ENCODE assay signal across 1 cellular context in the genomic region with DNA sequence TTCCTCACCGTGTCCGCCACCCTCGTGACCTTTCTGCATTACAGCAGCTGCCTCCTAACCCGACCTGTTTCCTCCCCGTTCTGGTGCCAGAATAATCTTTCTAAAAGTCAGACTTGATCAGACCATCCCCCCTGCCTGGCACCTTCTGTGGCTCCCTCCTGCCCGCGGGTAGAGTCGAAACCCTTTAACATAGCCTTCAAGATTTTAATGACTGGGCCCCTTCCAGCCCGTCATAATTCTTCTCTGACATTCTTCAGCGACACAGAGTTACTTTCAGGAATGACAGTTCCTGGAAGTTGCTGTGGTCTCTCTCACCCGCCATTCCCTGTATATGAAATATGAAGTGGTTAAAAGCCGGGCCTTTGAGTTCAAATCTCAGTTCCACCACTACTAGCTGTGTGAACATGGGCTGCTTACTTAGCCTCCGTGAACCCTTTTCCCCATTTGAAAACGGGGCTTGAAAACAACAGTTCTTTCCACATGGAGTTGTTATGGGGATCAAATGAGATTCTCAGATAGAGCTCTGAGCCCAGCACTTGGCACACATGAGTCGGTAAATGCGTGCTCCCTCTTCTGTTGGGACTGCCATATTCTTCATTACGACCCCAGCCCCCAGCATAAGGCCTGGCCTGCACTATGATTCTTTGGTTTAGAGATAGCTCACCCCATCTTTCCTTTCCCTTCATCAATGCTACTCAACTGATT.
TF ChIP-seq lines count a peak whose summit lies in the region.

No MANE protein-coding gene starts in this region.

TF ChIP-seq in K562, 482 proteins besides CTCF, POLR2A, EP300 and RAD21 (continued from another document):
- TF ChIP-seq, protein P1, sequence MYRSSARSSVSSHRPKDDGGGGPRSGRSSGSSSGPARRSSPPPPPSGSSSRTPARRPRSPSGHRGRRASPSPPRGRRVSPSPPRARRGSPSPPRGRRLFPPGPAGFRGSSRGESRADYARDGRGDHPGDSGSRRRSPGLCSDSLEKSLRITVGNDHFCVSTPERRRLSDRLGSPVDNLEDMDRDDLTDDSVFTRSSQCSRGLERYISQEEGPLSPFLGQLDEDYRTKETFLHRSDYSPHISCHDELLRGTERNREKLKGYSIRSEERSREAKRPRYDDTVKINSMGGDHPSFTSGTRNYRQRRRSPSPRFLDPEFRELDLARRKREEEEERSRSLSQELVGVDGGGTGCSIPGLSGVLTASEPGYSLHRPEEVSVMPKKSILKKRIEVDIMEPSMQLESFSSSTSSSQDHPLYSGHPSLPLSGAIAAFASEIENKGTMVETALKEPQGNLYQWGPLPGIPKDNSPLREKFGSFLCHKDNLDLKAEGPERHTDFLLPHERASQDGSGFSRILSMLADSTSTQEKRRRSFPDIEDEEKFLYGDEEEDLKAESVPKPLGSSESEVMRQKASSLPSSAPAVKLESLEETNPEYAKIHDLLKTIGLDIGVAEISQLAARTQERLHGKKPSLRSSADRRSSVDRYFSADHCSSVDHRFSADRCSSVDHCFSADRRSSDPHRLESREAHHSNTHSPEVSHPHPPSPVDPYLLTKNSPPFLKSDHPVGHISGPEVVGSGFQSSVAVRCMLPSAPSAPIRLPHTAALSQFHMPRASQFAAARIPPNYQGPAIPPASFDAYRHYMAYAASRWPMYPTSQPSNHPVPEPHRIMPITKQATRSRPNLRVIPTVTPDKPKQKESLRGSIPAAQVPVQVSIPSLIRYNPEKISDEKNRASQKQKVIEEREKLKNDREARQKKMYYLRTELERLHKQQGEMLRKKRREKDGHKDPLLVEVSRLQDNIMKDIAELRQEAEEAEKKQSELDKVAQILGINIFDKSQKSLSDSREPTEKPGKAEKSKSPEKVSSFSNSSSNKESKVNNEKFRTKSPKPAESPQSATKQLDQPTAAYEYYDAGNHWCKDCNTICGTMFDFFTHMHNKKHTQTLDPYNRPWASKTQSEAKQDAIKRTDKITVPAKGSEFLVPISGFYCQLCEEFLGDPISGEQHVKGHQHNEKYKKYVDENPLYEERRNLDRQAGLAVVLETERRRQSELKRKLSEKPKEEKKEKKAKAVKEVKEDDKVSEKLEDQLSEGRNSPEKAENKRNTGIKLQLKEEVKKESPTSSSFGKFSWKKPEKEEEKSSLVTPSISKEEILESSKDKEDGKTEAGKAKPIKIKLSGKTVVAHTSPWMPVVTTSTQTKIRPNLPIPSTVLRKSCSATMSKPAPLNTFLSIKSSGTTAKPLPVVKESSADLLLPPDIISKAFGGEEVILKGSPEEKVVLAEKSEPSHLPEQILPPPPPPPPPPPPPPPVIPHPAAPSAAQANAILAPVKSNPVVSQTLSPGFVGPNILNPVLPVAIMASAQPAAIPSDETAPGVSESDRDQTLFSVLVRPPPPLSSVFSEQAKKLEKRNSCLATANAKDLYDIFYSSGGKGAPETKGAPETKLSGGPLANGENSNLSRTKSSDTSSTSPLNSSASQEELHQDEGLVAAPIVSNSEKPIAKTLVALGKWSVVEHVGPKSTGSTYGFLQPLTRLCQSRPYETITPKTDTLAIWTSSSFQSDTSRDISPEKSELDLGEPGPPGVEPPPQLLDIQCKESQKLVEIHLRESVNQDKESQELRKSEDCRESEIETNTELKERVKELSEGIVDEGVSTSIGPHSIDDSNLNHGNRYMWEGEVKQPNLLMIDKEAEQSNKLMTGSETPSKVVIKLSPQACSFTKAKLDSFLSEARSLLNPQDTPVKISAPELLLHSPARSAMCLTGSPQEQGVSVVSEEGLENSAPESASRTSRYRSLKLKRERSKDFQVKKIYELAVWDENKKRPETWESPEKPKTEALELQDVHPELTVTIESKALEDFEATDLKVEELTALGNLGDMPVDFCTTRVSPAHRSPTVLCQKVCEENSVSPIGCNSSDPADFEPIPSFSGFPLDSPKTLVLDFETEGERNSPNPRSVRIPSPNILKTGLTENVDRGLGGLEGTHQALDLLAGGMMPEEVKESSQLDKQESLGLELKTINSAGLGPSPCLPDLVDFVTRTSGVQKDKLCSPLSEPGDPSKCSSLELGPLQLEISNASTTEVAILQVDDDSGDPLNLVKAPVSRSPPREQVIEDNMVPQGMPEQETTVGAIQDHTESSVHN (IDR thresholded peaks at IDR 0.05; ENCODE audit: borderline replicate concordance in 1 of 2, low read depth in 1 of 2), result 0 out of 4 replicates have a peak, but pooled peaks of 1 of the 2 experiments have one; percentile 27
- TF ChIP-seq PHF21A (IDR thresholded peaks at IDR 0.05; ENCODE audit: borderline replicate concordance, low read depth) (no peak), TEAD4 (IDR thresholded peaks at IDR 0.05; ENCODE audit: low read length) (peak; percentile 17; the same call in 1 of the 2 replicates), TEAD4 (CRISPR knock-in tag; IDR thresholded peaks at IDR 0.05; ENCODE audit: borderline replicate concordance) (no peak), SRF (CRISPR knock-in tag; IDR thresholded peaks at IDR 0.05) (no peak), SMARCA4 (IDR thresholded peaks at IDR 0.05) (0 out of 2 replicates have a peak, but pooled peaks have one; percentile 25), FOXP1 (CRISPR knock-in tag; IDR thresholded peaks at IDR 0.05) (no peak), KDM1A (IDR thresholded peaks at IDR 0.05) (peak in 1 of 2 experiments; percentile 26; a peak in 1 of 4 replicates), MEIS2 (IDR thresholded peaks at IDR 0.05; ENCODE audit: partially characterized antibody) (peak; percentile 95), EP400 (IDR thresholded peaks at IDR 0.05) (peak; percentile 27; the same call in 1 of the 2 replicates), SAP30 (IDR thresholded peaks at IDR 0.05; ENCODE audit: borderline replicate concordance, insufficient read depth, low read depth, low read length, poor library complexity, severe bottlenecking) (peak; percentile 11), ATF1 (CRISPR knock-in tag; IDR thresholded peaks at IDR 0.05) (no peak), ATF1 (tag; IDR thresholded peaks at IDR 0.05) (peak; percentile 23; the same call in 1 of the 2 replicates), TEAD1 (CRISPR knock-in tag; IDR thresholded peaks at IDR 0.05) (0 out of 4 replicates have a peak, but pooled peaks of 1 of the 2 experiments have one; percentile 26), HDAC2 (IDR thresholded peaks at IDR 0.05) (0 out of 2 replicates have a peak, but pooled peaks have one; percentile 69), TOE1 (IDR thresholded peaks at IDR 0.05; ENCODE audit: borderline replicate concordance) (peak; percentile 66; the same call in 1 of the 2 replicates), TOE1 (CRISPR knock-in tag; IDR thresholded peaks at IDR 0.05; ENCODE audit: borderline replicate concordance, low read depth) (no peak)
- TF ChIP-seq, protein P2, sequence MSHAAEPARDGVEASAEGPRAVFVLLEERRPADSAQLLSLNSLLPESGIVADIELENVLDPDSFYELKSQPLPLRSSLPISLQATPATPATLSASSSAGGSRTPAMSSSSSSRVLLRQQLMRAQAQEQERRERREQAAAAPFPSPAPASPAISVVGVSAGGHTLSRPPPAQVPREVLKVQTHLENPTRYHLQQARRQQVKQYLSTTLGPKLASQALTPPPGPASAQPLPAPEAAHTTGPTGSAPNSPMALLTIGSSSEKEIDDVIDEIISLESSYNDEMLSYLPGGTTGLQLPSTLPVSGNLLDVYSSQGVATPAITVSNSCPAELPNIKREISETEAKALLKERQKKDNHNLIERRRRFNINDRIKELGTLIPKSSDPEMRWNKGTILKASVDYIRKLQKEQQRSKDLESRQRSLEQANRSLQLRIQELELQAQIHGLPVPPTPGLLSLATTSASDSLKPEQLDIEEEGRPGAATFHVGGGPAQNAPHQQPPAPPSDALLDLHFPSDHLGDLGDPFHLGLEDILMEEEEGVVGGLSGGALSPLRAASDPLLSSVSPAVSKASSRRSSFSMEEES (CRISPR knock-in tag; IDR thresholded peaks at IDR 0.05), result peak; percentile 30
- TF ChIP-seq, protein P3, sequence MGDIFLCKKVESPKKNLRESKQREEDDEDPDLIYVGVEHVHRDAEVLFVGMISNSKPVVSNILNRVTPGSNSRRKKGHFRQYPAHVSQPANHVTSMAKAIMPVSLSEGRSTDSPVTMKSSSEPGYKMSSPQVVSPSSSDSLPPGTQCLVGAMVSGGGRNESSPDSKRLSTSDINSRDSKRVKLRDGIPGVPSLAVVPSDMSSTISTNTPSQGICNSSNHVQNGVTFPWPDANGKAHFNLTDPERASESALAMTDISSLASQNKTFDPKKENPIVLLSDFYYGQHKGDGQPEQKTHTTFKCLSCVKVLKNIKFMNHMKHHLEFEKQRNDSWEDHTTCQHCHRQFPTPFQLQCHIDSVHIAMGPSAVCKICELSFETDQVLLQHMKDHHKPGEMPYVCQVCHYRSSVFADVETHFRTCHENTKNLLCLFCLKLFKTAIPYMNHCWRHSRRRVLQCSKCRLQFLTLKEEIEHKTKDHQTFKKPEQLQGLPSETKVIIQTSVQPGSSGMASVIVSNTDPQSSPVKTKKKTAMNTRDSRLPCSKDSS (IDR thresholded peaks at IDR 0.05; ENCODE audit: low read depth, partially characterized antibody), result no peak
- TF ChIP-seq, protein P4, sequence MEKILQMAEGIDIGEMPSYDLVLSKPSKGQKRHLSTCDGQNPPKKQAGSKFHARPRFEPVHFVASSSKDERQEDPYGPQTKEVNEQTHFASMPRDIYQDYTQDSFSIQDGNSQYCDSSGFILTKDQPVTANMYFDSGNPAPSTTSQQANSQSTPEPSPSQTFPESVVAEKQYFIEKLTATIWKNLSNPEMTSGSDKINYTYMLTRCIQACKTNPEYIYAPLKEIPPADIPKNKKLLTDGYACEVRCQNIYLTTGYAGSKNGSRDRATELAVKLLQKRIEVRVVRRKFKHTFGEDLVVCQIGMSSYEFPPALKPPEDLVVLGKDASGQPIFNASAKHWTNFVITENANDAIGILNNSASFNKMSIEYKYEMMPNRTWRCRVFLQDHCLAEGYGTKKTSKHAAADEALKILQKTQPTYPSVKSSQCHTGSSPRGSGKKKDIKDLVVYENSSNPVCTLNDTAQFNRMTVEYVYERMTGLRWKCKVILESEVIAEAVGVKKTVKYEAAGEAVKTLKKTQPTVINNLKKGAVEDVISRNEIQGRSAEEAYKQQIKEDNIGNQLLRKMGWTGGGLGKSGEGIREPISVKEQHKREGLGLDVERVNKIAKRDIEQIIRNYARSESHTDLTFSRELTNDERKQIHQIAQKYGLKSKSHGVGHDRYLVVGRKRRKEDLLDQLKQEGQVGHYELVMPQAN (IDR thresholded peaks at IDR 0.05; ENCODE audit: borderline replicate concordance), result peak; percentile 71; the same call in 1 of the 2 replicates
- TF ChIP-seq, protein P5, sequence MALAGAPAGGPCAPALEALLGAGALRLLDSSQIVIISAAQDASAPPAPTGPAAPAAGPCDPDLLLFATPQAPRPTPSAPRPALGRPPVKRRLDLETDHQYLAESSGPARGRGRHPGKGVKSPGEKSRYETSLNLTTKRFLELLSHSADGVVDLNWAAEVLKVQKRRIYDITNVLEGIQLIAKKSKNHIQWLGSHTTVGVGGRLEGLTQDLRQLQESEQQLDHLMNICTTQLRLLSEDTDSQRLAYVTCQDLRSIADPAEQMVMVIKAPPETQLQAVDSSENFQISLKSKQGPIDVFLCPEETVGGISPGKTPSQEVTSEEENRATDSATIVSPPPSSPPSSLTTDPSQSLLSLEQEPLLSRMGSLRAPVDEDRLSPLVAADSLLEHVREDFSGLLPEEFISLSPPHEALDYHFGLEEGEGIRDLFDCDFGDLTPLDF (CRISPR knock-in tag; IDR thresholded peaks at IDR 0.05), result 0 out of 2 replicates have a peak, but pooled peaks have one; percentile 9
- TF ChIP-seq, protein P6, sequence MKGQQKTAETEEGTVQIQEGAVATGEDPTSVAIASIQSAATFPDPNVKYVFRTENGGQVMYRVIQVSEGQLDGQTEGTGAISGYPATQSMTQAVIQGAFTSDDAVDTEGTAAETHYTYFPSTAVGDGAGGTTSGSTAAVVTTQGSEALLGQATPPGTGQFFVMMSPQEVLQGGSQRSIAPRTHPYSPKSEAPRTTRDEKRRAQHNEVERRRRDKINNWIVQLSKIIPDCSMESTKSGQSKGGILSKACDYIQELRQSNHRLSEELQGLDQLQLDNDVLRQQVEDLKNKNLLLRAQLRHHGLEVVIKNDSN (CRISPR knock-in tag; IDR thresholded peaks at IDR 0.05), result 0 out of 2 replicates have a peak, but pooled peaks have one; percentile 45
- TF ChIP-seq, protein P7, sequence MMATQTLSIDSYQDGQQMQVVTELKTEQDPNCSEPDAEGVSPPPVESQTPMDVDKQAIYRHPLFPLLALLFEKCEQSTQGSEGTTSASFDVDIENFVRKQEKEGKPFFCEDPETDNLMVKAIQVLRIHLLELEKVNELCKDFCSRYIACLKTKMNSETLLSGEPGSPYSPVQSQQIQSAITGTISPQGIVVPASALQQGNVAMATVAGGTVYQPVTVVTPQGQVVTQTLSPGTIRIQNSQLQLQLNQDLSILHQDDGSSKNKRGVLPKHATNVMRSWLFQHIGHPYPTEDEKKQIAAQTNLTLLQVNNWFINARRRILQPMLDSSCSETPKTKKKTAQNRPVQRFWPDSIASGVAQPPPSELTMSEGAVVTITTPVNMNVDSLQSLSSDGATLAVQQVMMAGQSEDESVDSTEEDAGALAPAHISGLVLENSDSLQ (IDR thresholded peaks at IDR 0.05), result peak; percentile 82
- TF ChIP-seq, protein P8, sequence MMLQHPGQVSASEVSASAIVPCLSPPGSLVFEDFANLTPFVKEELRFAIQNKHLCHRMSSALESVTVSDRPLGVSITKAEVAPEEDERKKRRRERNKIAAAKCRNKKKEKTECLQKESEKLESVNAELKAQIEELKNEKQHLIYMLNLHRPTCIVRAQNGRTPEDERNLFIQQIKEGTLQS (IDR thresholded peaks at IDR 0.05), result no peak
- TF ChIP-seq, protein P8 (CRISPR knock-in tag; conservative IDR thresholded peaks at IDR 0.05), result 0 out of 2 replicates have a peak, but pooled peaks have one; percentile 37
- TF ChIP-seq, protein P9, sequence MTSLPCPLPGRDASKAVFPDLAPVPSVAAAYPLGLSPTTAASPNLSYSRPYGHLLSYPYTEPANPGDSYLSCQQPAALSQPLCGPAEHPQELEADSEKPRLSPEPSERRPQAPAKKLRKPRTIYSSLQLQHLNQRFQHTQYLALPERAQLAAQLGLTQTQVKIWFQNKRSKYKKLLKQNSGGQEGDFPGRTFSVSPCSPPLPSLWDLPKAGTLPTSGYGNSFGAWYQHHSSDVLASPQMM (CRISPR knock-in tag; IDR thresholded peaks at IDR 0.05), result no peak
